ENCODE assay signal across 33 cellular contexts in genomic region chr11:130061017-130061416, GRCh38.
"Had no signal": no experiment of that assay in that cellular context is flagged by ENCODE, and none has a peak within 500 bp of the region (broad histone marks: within the 10 kb centered on the region; RNA-seq: fewer than 3 reads in every experiment).

No MANE protein-coding gene starts in this region.

- H3K36me3 Mint-ChIP-seq: naive thymus-derived CD8-positive, alpha-beta T cell; natural killer cell treated with Interleukin-12 subunit alpha and Interleukin-12 subunit beta and Interleukin-15 and Interleukin-18, amount 100 ng/mL, for 72 hours; stimulated activated memory B cell treated with anti-CD40 and anti-IgM and Interleukin-4, amounts not matched to agents 10 μg/mL and 1 μg/mL and 100 μg/mL, for 72 hours; type B pancreatic cell had no signal

- H3K27ac Mint-ChIP-seq: naive thymus-derived CD8-positive, alpha-beta T cell; natural killer cell treated with Interleukin-12 subunit alpha and Interleukin-12 subunit beta and Interleukin-15 and Interleukin-18, amount 100 ng/mL, for 72 hours; nephron progenitor cell; progenitor cell of endocrine pancreas; stimulated activated memory B cell treated with anti-CD40 and anti-IgM and Interleukin-4, amounts not matched to agents 10 μg/mL and 1 μg/mL and 100 μg/mL, for 72 hours; stimulated activated naive CD8-positive, alpha-beta T cell treated with anti-CD3 and anti-CD28 coated beads, Interleukin-15, amount 100 ng/mL, for 72 hours; type B pancreatic cell had no signal

- H2AFZ ChIP-seq: parathyroid adenoma had no signal

- H3K4me3 ChIP-seq: ovary, psoas muscle, skin epidermis, smooth muscle cell, spleen, suprapubic skin, testis, tibial artery, transverse colon, upper lobe of right lung, uterus had no signal

- H3K27ac ChIP-seq: neutrophil, ovary, parathyroid adenoma, psoas muscle, skin epidermis, spleen, suprapubic skin, testis, tibial artery, transverse colon, upper lobe of right lung, uterus had no signal

- H3K9me3 ChIP-seq: neutrophil, ovary, psoas muscle, spleen, suprapubic skin, testis, tibial artery, transverse colon, upper lobe of right lung, uterus had no signal

- H3K4me3 Mint-ChIP-seq: naive thymus-derived CD8-positive, alpha-beta T cell; natural killer cell treated with Interleukin-12 subunit alpha and Interleukin-12 subunit beta and Interleukin-15 and Interleukin-18, amount 100 ng/mL, for 72 hours; nephron progenitor cell; neural crest cell; stimulated activated memory B cell treated with anti-CD40 and anti-IgM and Interleukin-4, amounts not matched to agents 10 μg/mL and 1 μg/mL and 100 μg/mL, for 72 hours; stimulated activated naive CD8-positive, alpha-beta T cell treated with anti-CD3 and anti-CD28 coated beads, Interleukin-15, amount 100 ng/mL, for 72 hours; type B pancreatic cell had no signal

- H3K9me3 Mint-ChIP-seq: natural killer cell treated with Interleukin-12 subunit alpha and Interleukin-12 subunit beta and Interleukin-15 and Interleukin-18, amount 100 ng/mL, for 72 hours; nephron progenitor cell; neural crest cell; stimulated activated memory B cell treated with anti-CD40 and anti-IgM and Interleukin-4, amounts not matched to agents 10 μg/mL and 1 μg/mL and 100 μg/mL, for 72 hours; stimulated activated naive CD8-positive, alpha-beta T cell treated with anti-CD3 and anti-CD28 coated beads, Interleukin-15, amount 100 ng/mL, for 72 hours; type B pancreatic cell had no signal

- H3K4me1 Mint-ChIP-seq: neural crest cell; stimulated activated memory B cell treated with anti-CD40 and anti-IgM and Interleukin-4, amounts not matched to agents 10 μg/mL and 1 μg/mL and 100 μg/mL, for 72 hours; stimulated activated naive CD8-positive, alpha-beta T cell treated with anti-CD3 and anti-CD28 coated beads, Interleukin-15, amount 100 ng/mL, for 72 hours had no signal

- H3K36me3 ChIP-seq: neutrophil, ovary, spleen, suprapubic skin, tibial artery, transverse colon, upper lobe of right lung, uterus had no signal

- H3K4me1 ChIP-seq: parathyroid adenoma, testis, tibial artery, upper lobe of right lung, uterus had no signal

- DNase-seq: naive thymus-derived CD8-positive, alpha-beta T cell; nephron progenitor cell; nucleus accumbens; ovary; posterior cingulate gyrus; psoas muscle; right cardiac atrium; spleen; stimulated activated CD4-positive, alpha-beta T cell treated with anti-CD3 and anti-CD28 coated beads, Interleukin-12 subunit alpha, Interleukin-12 subunit beta, amount 100 ng/mL, for 4 hours; stimulated activated CD4-positive, alpha-beta T cell treated with anti-CD3 and anti-CD28 coated beads, Interleukin-1b, Interleukin-23, amount 100 ng/mL, for 48 hours; stimulated activated CD4-positive, alpha-beta T cell treated with anti-CD3 and anti-CD28 coated beads, Interleukin-4, amount 100 ng/mL, for 1 hour; stimulated activated CD4-positive, alpha-beta T cell treated with anti-CD3 and anti-CD28 coated beads, Interleukin-4, amount 100 ng/mL, for 4 hours; stimulated activated CD8-positive, alpha-beta memory T cell treated with anti-CD3 and anti-CD28 coated beads, Interleukin-4, amount 100 ng/mL, for 48 hours; stimulated activated naive CD4-positive, alpha-beta T cell; stimulated activated naive CD8-positive, alpha-beta T cell treated with anti-CD3 and anti-CD28 coated beads, Interleukin-15, amount 100 ng/mL, for 72 hours; stimulated activated naive CD8-positive, alpha-beta T cell treated with anti-CD3 and anti-CD28 coated beads, Interleukin-15, Interleukin-2, amounts not matched to agents 100 U/mL and 50 U/mL, for 24 hours; substantia nigra; testis; tibial artery; transverse colon; upper lobe of right lung; uterus had no signal

- ATAC-seq: naive thymus-derived CD8-positive, alpha-beta T cell; natural killer cell treated with Interleukin-12 subunit alpha and Interleukin-12 subunit beta and Interleukin-15 and Interleukin-18, amount 100 ng/mL, for 72 hours; psoas muscle; right cardiac atrium; sciatic nerve; stimulated activated memory B cell treated with anti-CD40 and anti-IgM and Interleukin-4, amounts not matched to agents 10 μg/mL and 1 μg/mL and 100 μg/mL, for 72 hours; stimulated activated naive CD8-positive, alpha-beta T cell treated with anti-CD3 and anti-CD28 coated beads, Interleukin-15, amount 100 ng/mL, for 72 hours; stimulated activated naive CD8-positive, alpha-beta T cell treated with anti-CD3 and anti-CD28 coated beads, Interleukin-15, Interleukin-2, amounts not matched to agents 100 U/mL and 50 U/mL, for 24 hours; upper lobe of right lung had no signal

- H3K9ac ChIP-seq: parathyroid adenoma had no signal

- H3K79me2 ChIP-seq: parathyroid adenoma had no signal

- H3K27me3 ChIP-seq: neutrophil, ovary, suprapubic skin, testis, transverse colon, upper lobe of right lung, uterus had no signal

- H3K4me2 ChIP-seq: smooth muscle cell had no signal
